8 cellular contexts compared by ENCODE assay signal in the genomic region with DNA sequence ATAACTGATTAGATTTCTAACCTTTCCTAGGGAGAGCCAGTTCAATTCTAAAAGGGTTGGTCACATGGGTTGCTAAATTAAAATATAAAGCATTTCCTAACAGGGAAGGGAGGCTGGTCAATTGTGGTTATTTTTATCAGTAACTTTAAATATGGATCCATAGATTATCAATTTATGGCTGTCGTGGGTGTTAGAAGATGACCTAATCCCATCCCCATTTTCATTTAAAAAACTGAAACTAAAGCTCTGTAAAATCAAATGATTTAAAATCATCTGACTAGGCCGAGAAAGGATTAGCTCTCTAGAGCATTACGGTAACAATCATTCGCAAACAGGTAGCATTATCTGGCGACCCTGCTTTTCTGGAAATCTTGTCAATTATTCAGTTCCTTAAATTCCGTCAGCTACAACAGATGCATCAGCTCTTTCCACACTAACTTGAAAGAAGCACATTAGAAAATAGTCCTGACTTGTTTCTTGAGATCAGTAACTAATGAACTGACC. TPM values are rescaled to one million over a fixed set of nuclear protein-coding genes. Genes with fewer than 3 reads are reported as not detected.
DNase-seq lines count a peak whose midpoint lies in the region; TF ChIP-seq lines count a peak whose summit lies in the region.

No MANE protein-coding gene starts in this region.

- no peak for TF ChIP-seq POLR2A in adrenal gland (IDR thresholded peaks at IDR 0.05)
- TF ChIP-seq POLR2A in lower leg skin (IDR thresholded peaks at IDR 0.05) = no peak

- peaks cover 24% of the 10 kb centered on the region for H3K4me1 ChIP-seq in cardiac muscle cell (ENCODE audit: low read depth)
- H3K4me1 ChIP-seq in adrenal gland (replicated peaks in 1 of 2) = peaks cover 34 to 40% of the 10 kb centered on the region in 2 donors
- H3K4me1 ChIP-seq in urinary bladder (ENCODE audit: insufficient read depth) = no peaks in the 10 kb centered on the region

- H3K9me3 ChIP-seq in cardiac muscle cell (ENCODE audit: low read depth) (no peaks in the 10 kb centered on the region), adrenal gland (replicated peaks in 1 of 3) (no peaks in the 10 kb centered on the region)

- no peak for DNase-seq in cardiac muscle cell (ENCODE audit: low read depth in 1 of 2, low spot score in 1 of 2)
- DNase-seq in cardiac septum (ENCODE audit: low spot score) = no peak
- DNase-seq in adrenal gland = no peak
- no peak for DNase-seq in lower leg skin (ENCODE audit: low spot score in 2 of 2)
- no peak for DNase-seq in NCI-H345 (lab: John Stamatoyannopoulos, UW)
- no peak for DNase-seq in H4 (ENCODE audit: low spot score)
- no peak for DNase-seq in medulla oblongata (ENCODE audit: extremely low spot score)

- intact Hi-C loops in cardiac septum (cut with DNase I) = loop anchor here (1.0 to 2.0 kb wide), 3 partner anchors 29 to 53 kb away; a partner anchor contains a TSS
- intact Hi-C loops in adrenal gland (cut with DNase I) = loop anchor here in 1 of 2 donors (10.0 kb wide), 1 partner anchor 47 kb away; no protein-coding TSS in a partner anchor
- intact Hi-C loops in lower leg skin (cut with DNase I; ENCODE audit: low total_unique reads) = no loop called here

- H3K4me3 ChIP-seq in cardiac muscle cell = peak overlapping the region; percentile 40
- H3K4me3 ChIP-seq in adrenal gland = peak overlapping the region in 3 of 4 donors; percentile 49 to 81 (median 64)
- H3K4me3 ChIP-seq in lower leg skin (ENCODE audit: low read depth, poor library complexity, severe bottlenecking) = peak overlapping the region; percentile 25
- H3K4me3 ChIP-seq in urinary bladder (ENCODE audit: low read depth, low read length) = peak overlapping the region; percentile 41

- 4 to 8% (median 6%) methylated on average over 6 of the region's 6 CpGs for WGBS in adrenal gland, 4 donors
- 1 to 4% methylated on average over 6 of the region's 6 CpGs for WGBS in lower leg skin, 2 donors
- 7% methylated on average over 6 of the region's 6 CpGs for WGBS in urinary bladder

- H3K36me3 ChIP-seq in cardiac muscle cell (peaks cover 10% of the 10 kb centered on the region), adrenal gland (replicated peaks in 1 of 2) (peaks cover 0 to 12% of the 10 kb centered on the region in 2 donors), urinary bladder (ENCODE audit: insufficient read depth) (no peaks in the 10 kb centered on the region)

- TF ChIP-seq CTCF in cardiac muscle cell (IDR thresholded peaks at IDR 0.05; ENCODE audit: low read depth, low read length) (no peak), adrenal gland (IDR thresholded peaks at IDR 0.05) (no peak), lower leg skin (IDR thresholded peaks at IDR 0.05) (no peak)

- H3K27ac ChIP-seq in cardiac muscle cell = peak overlapping the region; percentile 99
- H3K27ac ChIP-seq in adrenal gland = peak overlapping the region; percentile 98 to 100 (median 99)
- peak overlapping the region; percentile 96 for H3K27ac ChIP-seq in urinary bladder (ENCODE audit: low read depth)

- H3K27me3 ChIP-seq in cardiac muscle cell = no peaks in the 10 kb centered on the region
- H3K27me3 ChIP-seq in adrenal gland = no peaks in the 10 kb centered on the region

RNA-seq across cellular contexts. Expression of a gene that starts 0.9 kb away (rescaled TPM):
- total RNA-seq in cardiac muscle cell (63.2 and 78.6 TPM in 2 replicates), cardiac septum (95.7 TPM), adrenal gland (100 to 1,000 TPM in 4 of 8 donors, 10 to 100 TPM in 4; 22.6 to 131 (median 70.2) TPM), lower leg skin (10 to 100 TPM; 32.6 to 55.9 (median 47.4) TPM), urinary bladder (129 TPM)
- polyA plus RNA-seq in cardiac muscle cell (67.3 and 81.7 TPM in 2 replicates), adrenal gland (100 to 1,000 TPM; 175 to 223 (median 212) TPM), urinary bladder (160 TPM)
- 29.8 and 34.9 TPM in 2 replicates for total RNA-seq in H4 (2014; rRNA removed; shearing (Covaris generic))

RNA-seq across cellular contexts. Expression of a gene that starts 52.9 kb away (rescaled TPM):
- total RNA-seq in cardiac muscle cell (56.6 and 70.0 TPM in 2 replicates), cardiac septum (66.5 TPM), adrenal gland (100 to 1,000 TPM in 2 of 8 donors, 10 to 100 TPM in 6; 54.4 to 119 (median 82.4) TPM), lower leg skin (100 to 1,000 TPM; 120 to 156 (median 128) TPM), urinary bladder (108 TPM)
- polyA plus RNA-seq in cardiac muscle cell (84.5 and 90.5 TPM in 2 replicates), adrenal gland (10 to 100 TPM; 41.1 to 87.6 (median 52.7) TPM), urinary bladder (149 TPM)
- 116 and 128 TPM in 2 replicates for total RNA-seq in H4 (2014; rRNA removed; shearing (Covaris generic))
